Comparison of ENCODE assay signal across 1 cellular context in the genomic region with DNA sequence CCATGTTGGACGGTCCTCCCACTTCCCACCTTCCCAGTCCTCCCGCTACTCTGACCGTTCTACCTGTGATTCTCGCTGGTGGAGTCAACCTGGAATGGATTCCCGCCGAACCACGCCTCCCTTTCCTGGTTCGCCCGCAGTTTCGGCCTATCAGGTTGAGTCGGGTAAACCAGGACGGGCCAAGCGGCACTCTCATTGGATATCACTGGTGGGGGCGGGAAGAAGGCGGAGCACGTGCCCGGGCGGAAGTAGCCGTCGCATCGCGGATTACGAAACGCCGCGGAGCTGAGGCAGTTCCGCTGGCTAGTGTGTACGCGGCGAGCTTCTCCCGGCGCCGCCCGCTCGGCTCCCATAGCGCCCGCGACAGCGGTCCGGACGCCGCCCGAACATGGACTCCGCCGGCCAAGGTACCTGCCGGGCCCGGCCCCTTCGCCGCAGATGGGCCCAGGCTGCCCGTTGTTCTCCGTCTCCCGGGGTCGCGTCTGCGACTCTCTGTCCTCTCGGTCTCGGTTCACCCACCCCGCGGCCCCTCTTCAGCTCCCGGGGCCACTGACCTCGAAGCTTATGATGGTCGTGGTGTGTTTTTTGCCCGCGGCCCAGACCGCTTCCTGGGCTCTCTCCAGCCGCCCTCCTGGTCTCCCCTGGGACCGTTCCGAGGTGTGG.
A peak's percentile ranks its signal among the peaks of the same experiment; 100 is the strongest.
TF ChIP-seq lines count a peak whose summit lies in the region.

A gene (plus strand): TSS at position 293 of the 663 bp plus-strand sequence. CDS start 96 bp downstream, at position 389.

TF ChIP-seq in HepG2, 621 proteins besides CTCF, POLR2A, EP300 and RAD21 (continued from another document and continues in another):
- TF ChIP-seq, protein P1, sequence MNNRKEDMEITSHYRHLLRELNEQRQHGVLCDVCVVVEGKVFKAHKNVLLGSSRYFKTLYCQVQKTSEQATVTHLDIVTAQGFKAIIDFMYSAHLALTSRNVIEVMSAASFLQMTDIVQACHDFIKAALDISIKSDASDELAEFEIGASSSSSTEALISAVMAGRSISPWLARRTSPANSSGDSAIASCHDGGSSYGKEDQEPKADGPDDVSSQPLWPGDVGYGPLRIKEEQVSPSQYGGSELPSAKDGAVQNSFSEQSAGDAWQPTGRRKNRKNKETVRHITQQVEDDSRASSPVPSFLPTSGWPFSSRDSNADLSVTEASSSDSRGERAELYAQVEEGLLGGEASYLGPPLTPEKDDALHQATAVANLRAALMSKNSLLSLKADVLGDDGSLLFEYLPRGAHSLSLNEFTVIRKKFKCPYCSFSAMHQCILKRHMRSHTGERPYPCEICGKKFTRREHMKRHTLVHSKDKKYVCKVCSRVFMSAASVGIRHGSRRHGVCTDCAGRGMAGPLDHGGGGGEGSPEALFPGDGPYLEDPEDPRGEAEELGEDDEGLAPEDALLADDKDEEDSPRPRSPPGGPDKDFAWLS (CRISPR knock-in tag; IDR thresholded peaks at IDR 0.05; ENCODE audit: borderline replicate concordance) = no peak
- peak; percentile 87 for TF ChIP-seq MTF1 (CRISPR knock-in tag; IDR thresholded peaks at IDR 0.05)
- TF ChIP-seq PHF20 (CRISPR knock-in tag; IDR thresholded peaks at IDR 0.05) = peak; percentile 96
- TF ChIP-seq NCOA1 (CRISPR knock-in tag; IDR thresholded peaks at IDR 0.05) = no peak; the same call in 1 of the 2 replicates
- TF ChIP-seq, protein P2, sequence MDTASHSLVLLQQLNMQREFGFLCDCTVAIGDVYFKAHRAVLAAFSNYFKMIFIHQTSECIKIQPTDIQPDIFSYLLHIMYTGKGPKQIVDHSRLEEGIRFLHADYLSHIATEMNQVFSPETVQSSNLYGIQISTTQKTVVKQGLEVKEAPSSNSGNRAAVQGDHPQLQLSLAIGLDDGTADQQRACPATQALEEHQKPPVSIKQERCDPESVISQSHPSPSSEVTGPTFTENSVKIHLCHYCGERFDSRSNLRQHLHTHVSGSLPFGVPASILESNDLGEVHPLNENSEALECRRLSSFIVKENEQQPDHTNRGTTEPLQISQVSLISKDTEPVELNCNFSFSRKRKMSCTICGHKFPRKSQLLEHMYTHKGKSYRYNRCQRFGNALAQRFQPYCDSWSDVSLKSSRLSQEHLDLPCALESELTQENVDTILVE (CRISPR knock-in tag; IDR thresholded peaks at IDR 0.05) = peak; percentile 94
- no peak for TF ChIP-seq SRSF4 (IDR thresholded peaks at IDR 0.05; ENCODE audit: low read depth, low read length, poor library complexity, severe bottlenecking)
- peak; percentile 100 for TF ChIP-seq BHLHE40 (IDR thresholded peaks at IDR 0.05; ENCODE audit: low read length)
- TF ChIP-seq, protein P3, sequence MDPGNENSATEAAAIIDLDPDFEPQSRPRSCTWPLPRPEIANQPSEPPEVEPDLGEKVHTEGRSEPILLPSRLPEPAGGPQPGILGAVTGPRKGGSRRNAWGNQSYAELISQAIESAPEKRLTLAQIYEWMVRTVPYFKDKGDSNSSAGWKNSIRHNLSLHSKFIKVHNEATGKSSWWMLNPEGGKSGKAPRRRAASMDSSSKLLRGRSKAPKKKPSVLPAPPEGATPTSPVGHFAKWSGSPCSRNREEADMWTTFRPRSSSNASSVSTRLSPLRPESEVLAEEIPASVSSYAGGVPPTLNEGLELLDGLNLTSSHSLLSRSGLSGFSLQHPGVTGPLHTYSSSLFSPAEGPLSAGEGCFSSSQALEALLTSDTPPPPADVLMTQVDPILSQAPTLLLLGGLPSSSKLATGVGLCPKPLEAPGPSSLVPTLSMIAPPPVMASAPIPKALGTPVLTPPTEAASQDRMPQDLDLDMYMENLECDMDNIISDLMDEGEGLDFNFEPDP (CRISPR knock-in tag; conservative IDR thresholded peaks at IDR 0.05) = no peak
- no peak; the same call in 1 of the 2 replicates for TF ChIP-seq RORA (CRISPR knock-in tag; IDR thresholded peaks at IDR 0.05)
- TF ChIP-seq, protein P4, sequence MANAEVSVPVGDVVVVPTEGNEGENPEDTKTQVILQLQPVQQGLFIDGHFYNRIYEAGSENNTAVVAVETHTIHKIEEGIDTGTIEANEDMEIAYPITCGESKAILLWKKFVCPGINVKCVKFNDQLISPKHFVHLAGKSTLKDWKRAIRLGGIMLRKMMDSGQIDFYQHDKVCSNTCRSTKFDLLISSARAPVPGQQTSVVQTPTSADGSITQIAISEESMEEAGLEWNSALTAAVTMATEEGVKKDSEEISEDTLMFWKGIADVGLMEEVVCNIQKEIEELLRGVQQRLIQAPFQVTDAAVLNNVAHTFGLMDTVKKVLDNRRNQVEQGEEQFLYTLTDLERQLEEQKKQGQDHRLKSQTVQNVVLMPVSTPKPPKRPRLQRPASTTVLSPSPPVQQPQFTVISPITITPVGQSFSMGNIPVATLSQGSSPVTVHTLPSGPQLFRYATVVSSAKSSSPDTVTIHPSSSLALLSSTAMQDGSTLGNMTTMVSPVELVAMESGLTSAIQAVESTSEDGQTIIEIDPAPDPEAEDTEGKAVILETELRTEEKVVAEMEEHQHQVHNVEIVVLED (CRISPR knock-in tag; IDR thresholded peaks at IDR 0.05; ENCODE audit: borderline replicate concordance) = peak; percentile 93
- no peak for TF ChIP-seq EZH2 (conservative IDR thresholded peaks at IDR 0.05; ENCODE audit: low read depth, low read length)
- TF ChIP-seq ZBTB42 (CRISPR knock-in tag; IDR thresholded peaks at IDR 0.05) = peak; percentile 43; the same call in 1 of the 2 replicates
- TF ChIP-seq SRY (CRISPR knock-in tag; IDR thresholded peaks at IDR 0.05) = 0 out of 2 replicates have a peak, but pooled peaks have one; percentile 43
- TF ChIP-seq ZFY (CRISPR knock-in tag; IDR thresholded peaks at IDR 0.05) = peak; percentile 97
- peak; percentile 93 for TF ChIP-seq ZNF619 (CRISPR knock-in tag; IDR thresholded peaks at IDR 0.05)
- TF ChIP-seq, protein P5, sequence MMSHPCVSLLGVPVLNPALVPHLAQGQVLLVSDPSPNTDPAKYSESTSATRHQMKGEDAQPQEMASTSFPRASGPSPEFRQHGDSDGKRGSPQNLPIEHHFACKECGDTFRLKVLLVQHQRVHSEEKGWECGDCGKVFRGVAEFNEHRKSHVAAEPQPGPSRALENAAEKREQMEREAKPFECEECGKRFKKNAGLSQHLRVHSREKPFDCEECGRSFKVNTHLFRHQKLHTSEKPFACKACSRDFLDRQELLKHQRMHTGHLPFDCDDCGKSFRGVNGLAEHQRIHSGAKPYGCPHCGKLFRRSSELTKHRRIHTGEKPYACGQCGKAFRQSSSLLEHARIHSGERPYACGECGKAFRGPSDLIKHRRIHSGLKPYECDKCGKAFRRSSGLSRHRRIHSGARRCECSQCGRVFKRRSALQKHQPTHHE (CRISPR knock-in tag; IDR thresholded peaks at IDR 0.05; ENCODE audit: borderline replicate concordance) = peak; percentile 85; the same call in 1 of the 2 replicates
- TF ChIP-seq, protein P6, sequence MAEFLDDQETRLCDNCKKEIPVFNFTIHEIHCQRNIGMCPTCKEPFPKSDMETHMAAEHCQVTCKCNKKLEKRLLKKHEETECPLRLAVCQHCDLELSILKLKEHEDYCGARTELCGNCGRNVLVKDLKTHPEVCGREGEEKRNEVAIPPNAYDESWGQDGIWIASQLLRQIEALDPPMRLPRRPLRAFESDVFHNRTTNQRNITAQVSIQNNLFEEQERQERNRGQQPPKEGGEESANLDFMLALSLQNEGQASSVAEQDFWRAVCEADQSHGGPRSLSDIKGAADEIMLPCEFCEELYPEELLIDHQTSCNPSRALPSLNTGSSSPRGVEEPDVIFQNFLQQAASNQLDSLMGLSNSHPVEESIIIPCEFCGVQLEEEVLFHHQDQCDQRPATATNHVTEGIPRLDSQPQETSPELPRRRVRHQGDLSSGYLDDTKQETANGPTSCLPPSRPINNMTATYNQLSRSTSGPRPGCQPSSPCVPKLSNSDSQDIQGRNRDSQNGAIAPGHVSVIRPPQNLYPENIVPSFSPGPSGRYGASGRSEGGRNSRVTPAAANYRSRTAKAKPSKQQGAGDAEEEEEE (CRISPR knock-in tag; IDR thresholded peaks at IDR 0.05; ENCODE audit: borderline replicate concordance) = peak; percentile 77
- peak; percentile 81 for TF ChIP-seq ZNF543 (CRISPR knock-in tag; IDR thresholded peaks at IDR 0.05)
- TF ChIP-seq NFIC (IDR thresholded peaks at IDR 0.05; ENCODE audit: low read length) = no peak
- 0 out of 2 replicates have a peak, but pooled peaks have one; percentile 50 for TF ChIP-seq NFE2L1 (CRISPR knock-in tag; IDR thresholded peaks at IDR 0.05; ENCODE audit: borderline replicate concordance)
- TF ChIP-seq, protein P7, sequence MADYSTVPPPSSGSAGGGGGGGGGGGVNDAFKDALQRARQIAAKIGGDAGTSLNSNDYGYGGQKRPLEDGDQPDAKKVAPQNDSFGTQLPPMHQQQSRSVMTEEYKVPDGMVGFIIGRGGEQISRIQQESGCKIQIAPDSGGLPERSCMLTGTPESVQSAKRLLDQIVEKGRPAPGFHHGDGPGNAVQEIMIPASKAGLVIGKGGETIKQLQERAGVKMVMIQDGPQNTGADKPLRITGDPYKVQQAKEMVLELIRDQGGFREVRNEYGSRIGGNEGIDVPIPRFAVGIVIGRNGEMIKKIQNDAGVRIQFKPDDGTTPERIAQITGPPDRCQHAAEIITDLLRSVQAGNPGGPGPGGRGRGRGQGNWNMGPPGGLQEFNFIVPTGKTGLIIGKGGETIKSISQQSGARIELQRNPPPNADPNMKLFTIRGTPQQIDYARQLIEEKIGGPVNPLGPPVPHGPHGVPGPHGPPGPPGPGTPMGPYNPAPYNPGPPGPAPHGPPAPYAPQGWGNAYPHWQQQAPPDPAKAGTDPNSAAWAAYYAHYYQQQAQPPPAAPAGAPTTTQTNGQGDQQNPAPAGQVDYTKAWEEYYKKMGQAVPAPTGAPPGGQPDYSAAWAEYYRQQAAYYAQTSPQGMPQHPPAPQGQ (CRISPR knock-in tag; IDR thresholded peaks at IDR 0.05; ENCODE audit: borderline replicate concordance) = peak; percentile 31; the same call in 1 of the 2 replicates
- TF ChIP-seq, protein P8, sequence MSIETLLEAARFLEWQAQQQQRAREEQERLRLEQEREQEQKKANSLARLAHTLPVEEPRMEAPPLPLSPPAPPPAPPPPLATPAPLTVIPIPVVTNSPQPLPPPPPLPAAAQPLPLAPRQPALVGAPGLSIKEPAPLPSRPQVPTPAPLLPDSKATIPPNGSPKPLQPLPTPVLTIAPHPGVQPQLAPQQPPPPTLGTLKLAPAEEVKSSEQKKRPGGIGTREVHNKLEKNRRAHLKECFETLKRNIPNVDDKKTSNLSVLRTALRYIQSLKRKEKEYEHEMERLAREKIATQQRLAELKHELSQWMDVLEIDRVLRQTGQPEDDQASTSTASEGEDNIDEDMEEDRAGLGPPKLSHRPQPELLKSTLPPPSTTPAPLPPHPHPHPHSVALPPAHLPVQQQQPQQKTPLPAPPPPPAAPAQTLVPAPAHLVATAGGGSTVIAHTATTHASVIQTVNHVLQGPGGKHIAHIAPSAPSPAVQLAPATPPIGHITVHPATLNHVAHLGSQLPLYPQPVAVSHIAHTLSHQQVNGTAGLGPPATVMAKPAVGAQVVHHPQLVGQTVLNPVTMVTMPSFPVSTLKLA (IDR thresholded peaks at IDR 0.05) = peak; percentile 98
- peak; percentile 97 for TF ChIP-seq ZNF350 (CRISPR knock-in tag; IDR thresholded peaks at IDR 0.05; ENCODE audit: borderline replicate concordance, low read depth)
- TF ChIP-seq ZNF841 (CRISPR knock-in tag; IDR thresholded peaks at IDR 0.05; ENCODE audit: borderline replicate concordance) = peak; percentile 92
- TF ChIP-seq, protein P9, sequence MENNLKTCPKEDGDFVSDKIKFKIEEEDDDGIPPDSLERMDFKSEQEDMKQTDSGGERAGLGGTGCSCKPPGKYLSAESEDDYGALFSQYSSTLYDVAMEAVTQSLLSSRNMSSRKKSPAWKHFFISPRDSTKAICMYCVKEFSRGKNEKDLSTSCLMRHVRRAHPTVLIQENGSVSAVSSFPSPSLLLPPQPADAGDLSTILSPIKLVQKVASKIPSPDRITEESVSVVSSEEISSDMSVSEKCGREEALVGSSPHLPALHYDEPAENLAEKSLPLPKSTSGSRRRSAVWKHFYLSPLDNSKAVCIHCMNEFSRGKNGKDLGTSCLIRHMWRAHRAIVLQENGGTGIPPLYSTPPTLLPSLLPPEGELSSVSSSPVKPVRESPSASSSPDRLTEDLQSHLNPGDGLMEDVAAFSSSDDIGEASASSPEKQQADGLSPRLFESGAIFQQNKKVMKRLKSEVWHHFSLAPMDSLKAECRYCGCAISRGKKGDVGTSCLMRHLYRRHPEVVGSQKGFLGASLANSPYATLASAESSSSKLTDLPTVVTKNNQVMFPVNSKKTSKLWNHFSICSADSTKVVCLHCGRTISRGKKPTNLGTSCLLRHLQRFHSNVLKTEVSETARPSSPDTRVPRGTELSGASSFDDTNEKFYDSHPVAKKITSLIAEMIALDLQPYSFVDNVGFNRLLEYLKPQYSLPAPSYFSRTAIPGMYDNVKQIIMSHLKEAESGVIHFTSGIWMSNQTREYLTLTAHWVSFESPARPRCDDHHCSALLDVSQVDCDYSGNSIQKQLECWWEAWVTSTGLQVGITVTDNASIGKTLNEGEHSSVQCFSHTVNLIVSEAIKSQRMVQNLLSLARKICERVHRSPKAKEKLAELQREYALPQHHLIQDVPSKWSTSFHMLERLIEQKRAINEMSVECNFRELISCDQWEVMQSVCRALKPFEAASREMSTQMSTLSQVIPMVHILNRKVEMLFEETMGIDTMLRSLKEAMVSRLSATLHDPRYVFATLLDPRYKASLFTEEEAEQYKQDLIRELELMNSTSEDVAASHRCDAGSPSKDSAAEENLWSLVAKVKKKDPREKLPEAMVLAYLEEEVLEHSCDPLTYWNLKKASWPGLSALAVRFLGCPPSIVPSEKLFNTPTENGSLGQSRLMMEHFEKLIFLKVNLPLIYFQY (CRISPR knock-in tag; IDR thresholded peaks at IDR 0.05; ENCODE audit: borderline replicate concordance) = no peak; the same call in 1 of the 2 replicates
- TF ChIP-seq ZFP62 (CRISPR knock-in tag; IDR thresholded peaks at IDR 0.05) = peak; percentile 93; the same call in 1 of the 2 replicates
- no peak; the same call in 1 of the 2 replicates for TF ChIP-seq ZNF326 (CRISPR knock-in tag; IDR thresholded peaks at IDR 0.05; ENCODE audit: borderline replicate concordance)
- TF ChIP-seq, protein P10, sequence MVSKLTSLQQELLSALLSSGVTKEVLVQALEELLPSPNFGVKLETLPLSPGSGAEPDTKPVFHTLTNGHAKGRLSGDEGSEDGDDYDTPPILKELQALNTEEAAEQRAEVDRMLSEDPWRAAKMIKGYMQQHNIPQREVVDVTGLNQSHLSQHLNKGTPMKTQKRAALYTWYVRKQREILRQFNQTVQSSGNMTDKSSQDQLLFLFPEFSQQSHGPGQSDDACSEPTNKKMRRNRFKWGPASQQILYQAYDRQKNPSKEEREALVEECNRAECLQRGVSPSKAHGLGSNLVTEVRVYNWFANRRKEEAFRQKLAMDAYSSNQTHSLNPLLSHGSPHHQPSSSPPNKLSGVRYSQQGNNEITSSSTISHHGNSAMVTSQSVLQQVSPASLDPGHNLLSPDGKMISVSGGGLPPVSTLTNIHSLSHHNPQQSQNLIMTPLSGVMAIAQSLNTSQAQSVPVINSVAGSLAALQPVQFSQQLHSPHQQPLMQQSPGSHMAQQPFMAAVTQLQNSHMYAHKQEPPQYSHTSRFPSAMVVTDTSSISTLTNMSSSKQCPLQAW (CRISPR knock-in tag; IDR thresholded peaks at IDR 0.05) = peak; percentile 94
- no peak for TF ChIP-seq RFX3 (CRISPR knock-in tag; IDR thresholded peaks at IDR 0.05)
- peak; percentile 17; the same call in 1 of the 2 replicates for TF ChIP-seq NFKBIZ (CRISPR knock-in tag; IDR thresholded peaks at IDR 0.05)
- TF ChIP-seq NFE2L2 (IDR thresholded peaks at IDR 0.05; ENCODE audit: low read length) = no peak
- TF ChIP-seq MED1 (CRISPR knock-in tag; IDR thresholded peaks at IDR 0.05) = peak; percentile 88
- peak; percentile 90; the same call in 1 of the 2 replicates for TF ChIP-seq ZNF747 (CRISPR knock-in tag; IDR thresholded peaks at IDR 0.05; ENCODE audit: borderline replicate concordance)
- TF ChIP-seq ZNF891 (CRISPR knock-in tag; IDR thresholded peaks at IDR 0.05) = peak; percentile 98
- peak; percentile 60; the same call in 1 of the 2 replicates for TF ChIP-seq ZSCAN25 (CRISPR knock-in tag; IDR thresholded peaks at IDR 0.05)
- TF ChIP-seq ZNF616 (CRISPR knock-in tag; IDR thresholded peaks at IDR 0.05; ENCODE audit: low read depth) = no peak; the same call in 1 of the 2 replicates
